8 cellular contexts compared by ENCODE assay signal in genomic region chr6:43628392-43629103, GRCh38. TPM values are rescaled to one million over a fixed set of nuclear protein-coding genes. Genes with fewer than 3 reads are reported as not detected.
DNase-seq lines count a peak whose midpoint lies in the region; ATAC-seq and TF ChIP-seq lines count a peak whose summit lies in the region.

No MANE protein-coding gene starts in this region.

- TF ChIP-seq CTCF in psoas muscle (IDR thresholded peaks at IDR 0.05) = no peak

- intact Hi-C loops in left cardiac atrium (cut with DNase I) = no loop called here
- intact Hi-C loops in psoas muscle (cut with DNase I) = loop anchor here in 1 of 2 donors (5.0 kb wide), 1 partner anchor 51 kb away; the partner anchor contains the start of genes POLH and XPO5

- ATAC-seq in left cardiac atrium (peak; percentile 9 to 12), psoas muscle (peak in 2 of 4 donors; percentile 10 to 19)

- WGBS in psoas muscle, 3 donors = 1 to 2% (median 2%) methylated on average over 25 of the region's 25 CpGs

- peaks cover 3 to 33% of the 10 kb centered on the region in 2 donors for H3K36me3 ChIP-seq in psoas muscle (ENCODE audit: insufficient read depth in 1 of 2, low read depth in 1 of 2)

- H3K9me3 ChIP-seq in psoas muscle = no peaks in the 10 kb centered on the region

- peak; percentile 74 for DNase-seq in DMS 273 (lab: John Stamatoyannopoulos, UW; ENCODE audit: unreplicated experiment)
- no peak for DNase-seq in DMS 273 treated with DMSO at 0.1 percent for 48 hours (lab: John Stamatoyannopoulos, UW)
- DNase-seq in HT1080 (ENCODE audit: low read depth) = peak; percentile 33
- DNase-seq in SK-N-DZ (ENCODE audit: low spot score) = peak; percentile 73
- peak; percentile 17 for DNase-seq in activated naive CD8-positive, alpha-beta T cell treated with anti-CD3 and anti-CD28 coated beads, Interleukin-2, amount 50 U/mL, for 16 hours (ENCODE audit: low read depth, low spot score)
- DNase-seq in left cardiac atrium = peak; percentile 60
- DNase-seq in psoas muscle = peak in 1 of 2 donors; percentile 70
- no peak for DNase-seq in COLO829 (ENCODE audit: low spot score)

- H3K4me3 ChIP-seq in psoas muscle = peak overlapping the region; percentile 89

- peak overlapping the region; percentile 95 for H3K27ac ChIP-seq in psoas muscle

- H3K4me1 ChIP-seq in psoas muscle = peaks cover 26% of the 10 kb centered on the region

- H3K27me3 ChIP-seq in psoas muscle (ENCODE audit: insufficient read depth in 3 of 3, low read length in 2 of 3) = no peaks in the 10 kb centered on the region

RNA-seq across cellular contexts. Expression of gene GTPBP2, which starts 0.5 kb away (rescaled TPM):
- total RNA-seq in HT1080 (2014; rRNA removed; shearing (Covaris generic)) = 32.5 and 33.7 TPM in 2 replicates
- 35.3 and 35.8 TPM in 2 replicates for polyA plus RNA-seq in HT1080 (2015; cell fraction: cytosol; rRNA removed)
- polyA plus RNA-seq in HT1080 (2015; cell fraction: nucleus; rRNA removed) = 314 and 320 TPM in 2 replicates
- 48.7 and 53.0 TPM in 2 replicates for polyA plus RNA-seq in SK-N-DZ (2014; cell fraction: cytosol; rRNA removed)
- polyA plus RNA-seq in SK-N-DZ (2014; cell fraction: nucleus; rRNA removed) = 247 and 282 TPM in 2 replicates
- 10 to 100 TPM; 24.2 to 31.9 TPM for total RNA-seq in left cardiac atrium
- 10 to 100 TPM; 32.8 to 43.8 (median 35.2) TPM for total RNA-seq in psoas muscle
- polyA plus RNA-seq in psoas muscle = 10 to 100 TPM; 27.8 to 69.6 (median 33.9) TPM

RNA-seq across cellular contexts. Expression of gene MAD2L1BP, which starts 7.1 kb away (rescaled TPM):
- 26.9 and 35.2 TPM in 2 replicates for total RNA-seq in HT1080 (2014; rRNA removed; shearing (Covaris generic))
- polyA plus RNA-seq in HT1080 (2015; cell fraction: cytosol; rRNA removed) = 19.3 and 23.9 TPM in 2 replicates
- 19.1 and 22.3 TPM in 2 replicates for polyA plus RNA-seq in HT1080 (2015; cell fraction: nucleus; rRNA removed)
- 36.2 and 42.7 TPM in 2 replicates for polyA plus RNA-seq in SK-N-DZ (2014; cell fraction: cytosol; rRNA removed)
- 27.0 and 28.3 TPM in 2 replicates for polyA plus RNA-seq in SK-N-DZ (2014; cell fraction: nucleus; rRNA removed)
- total RNA-seq in left cardiac atrium (10 to 100 TPM; 21.4 to 32.3 TPM), psoas muscle (10 to 100 TPM; 17.0 to 36.6 (median 26.1) TPM)
- 10 to 100 TPM; 30.5 to 43.1 (median 31.6) TPM for polyA plus RNA-seq in psoas muscle

RNA-seq across cellular contexts. Expression of gene RSPH9, which starts 16.3 kb away (rescaled TPM):
- total RNA-seq in HT1080 (2014; rRNA removed; shearing (Covaris generic)) = not detected in 2 replicates
- not detected in 2 replicates for polyA plus RNA-seq in HT1080 (2015; cell fraction: cytosol; rRNA removed)
- not detected in 2 replicates for polyA plus RNA-seq in HT1080 (2015; cell fraction: nucleus; rRNA removed)
- polyA plus RNA-seq in SK-N-DZ (2014; cell fraction: cytosol; rRNA removed) = not detected in 2 replicates
- polyA plus RNA-seq in SK-N-DZ (2014; cell fraction: nucleus; rRNA removed) = not detected in 2 replicates
- under 1 TPM; 0.21 to 0.24 TPM for total RNA-seq in left cardiac atrium
- total RNA-seq in psoas muscle = under 1 TPM in 1 of 4 donors, not detected in 3; 0.11 TPM
- under 1 TPM; 0.36 to 0.59 (median 0.51) TPM for polyA plus RNA-seq in psoas muscle

RNA-seq across cellular contexts. Expression of gene POLH, which starts 52.6 kb away (rescaled TPM):
- 25.9 and 29.1 TPM in 2 replicates for total RNA-seq in HT1080 (2014; rRNA removed; shearing (Covaris generic))
- polyA plus RNA-seq in HT1080 (2015; cell fraction: cytosol; rRNA removed) = 25.5 and 27.2 TPM in 2 replicates
- polyA plus RNA-seq in HT1080 (2015; cell fraction: nucleus; rRNA removed) = 52.8 and 61.2 TPM in 2 replicates
- 12.5 and 12.8 TPM in 2 replicates for polyA plus RNA-seq in SK-N-DZ (2014; cell fraction: cytosol; rRNA removed)
- 7.6 and 10.2 TPM in 2 replicates for polyA plus RNA-seq in SK-N-DZ (2014; cell fraction: nucleus; rRNA removed)
- total RNA-seq in left cardiac atrium = 1 to 10 TPM; 7.0 to 8.1 TPM
- 1 to 10 TPM; 3.6 to 6.4 (median 5.5) TPM for total RNA-seq in psoas muscle
- polyA plus RNA-seq in psoas muscle = 1 to 10 TPM; 1.7 to 6.8 (median 1.9) TPM

RNA-seq across cellular contexts. Expression of gene XPO5, which starts 52.7 kb away (rescaled TPM):
- 38.9 and 70.7 TPM in 2 replicates for total RNA-seq in HT1080 (2014; rRNA removed; shearing (Covaris generic))
- 27.9 and 36.5 TPM in 2 replicates for polyA plus RNA-seq in HT1080 (2015; cell fraction: cytosol; rRNA removed)
- 108 TPM in 2 replicates for polyA plus RNA-seq in HT1080 (2015; cell fraction: nucleus; rRNA removed)
- polyA plus RNA-seq in SK-N-DZ (2014; cell fraction: cytosol; rRNA removed) = 74.1 and 84.4 TPM in 2 replicates
- polyA plus RNA-seq in SK-N-DZ (2014; cell fraction: nucleus; rRNA removed) = 70.5 and 103 TPM in 2 replicates
- total RNA-seq in left cardiac atrium = 10 to 100 TPM; 13.3 to 19.9 TPM
- total RNA-seq in psoas muscle = 10 to 100 TPM; 17.5 to 40.1 (median 20.1) TPM
- 10 to 100 TPM; 12.3 to 21.7 (median 12.8) TPM for polyA plus RNA-seq in psoas muscle

Comparison
In these comparisons a context has a peak if more than half of its experiments do, and no peak if none do; other contexts are left out.
1. DNase-seq: peak in DMS 273 (single experiment), HT1080 (single experiment), SK-N-DZ (single experiment), activated naive CD8-positive, alpha-beta T cell treated with anti-CD3 and anti-CD28 coated beads, Interleukin-2, amount 50 U/mL, for 16 hours (single experiment) and left cardiac atrium (single experiment); none in DMS 273 treated with DMSO at 0.1 percent for 48 hours (single experiment) and COLO829 (single experiment).